40 cellular contexts compared by ENCODE assay signal in genomic region chr2:61116302-61116701, GRCh38.
"Had no signal": no experiment of that assay in that cellular context is flagged by ENCODE, and none has a peak within 500 bp of the region (broad histone marks: within the 10 kb centered on the region; RNA-seq: fewer than 3 reads in every experiment).

No MANE protein-coding gene starts in this region.

- H3K27ac Mint-ChIP-seq: activated naive CD4-positive, alpha-beta T cell treated with anti-CD3 and anti-CD28 coated beads for 36 hours; activated naive CD4-positive, alpha-beta T cell treated with anti-CD3 and anti-CD28 coated beads, Interleukin-2, amount 10 ng/mL, durations not matched to agents 7 days and 5 days; activated naive CD4-positive, alpha-beta T cell treated with anti-CD3 and anti-CD28 coated beads, Interleukin-2, amount 50 U/mL, for 24 hours; activated naive CD4-positive, alpha-beta T cell treated with anti-CD3 and anti-CD28 coated beads, Interleukin-2, amount 50 U/mL, for 72 hours; activated naive CD8-positive, alpha-beta T cell; activated naive CD8-positive, alpha-beta T cell treated with anti-CD3 and anti-CD28 coated beads for 36 hours; activated naive CD8-positive, alpha-beta T cell treated with anti-CD3 and anti-CD28 coated beads, Interleukin-2, amount 10 ng/mL, durations not matched to agents 7 days and 5 days; activated naive CD8-positive, alpha-beta T cell treated with anti-CD3 and anti-CD28 coated beads, Interleukin-2, amount 50 U/mL, for 24 hours; activated T-cell treated with anti-CD3 and anti-CD28 coated beads, Interleukin-2, amount 50 U/mL, for 24 hours; activated T-cell treated with anti-CD3 and anti-CD28 coated beads, Interleukin-2, amount 50 U/mL, for 72 hours; activated T-helper 1 cell treated with anti-CD3 and anti-CD28 coated beads, Interleukin-12 subunit alpha, Interleukin-12 subunit beta, Interleukin-2, Interleukin-4 antibody, amounts not matched to agents 30 ng/mL and 10 ng/mL and 1 ng/mL, durations not matched to agents 14 hours and 24 hours and 36 hours; activated T-helper 17 cell treated with anti-CD3 and anti-CD28 coated beads, Interleukin-2, amount 50 U/mL, for 72 hours; activated T-helper 2 cell treated with anti-CD3 and anti-CD28 coated beads, Interferon-gamma antibody, Interleukin-2, Interleukin-4, amounts not matched to agents 10 μg/mL and 5 μg/mL and 100 μg/mL, durations not matched to agents 14 hours and 24 hours and 36 hours; brain had no signal

- H3K4me3 ChIP-seq: adrenal gland, ascending aorta, body of pancreas, breast epithelium, cardiac muscle cell had no signal

- ATAC-seq: activated naive CD4-positive, alpha-beta T cell treated with anti-CD3 and anti-CD28 coated beads, Interleukin-2, amount 50 U/mL, for 72 hours; activated naive CD8-positive, alpha-beta T cell treated with anti-CD3 and anti-CD28 coated beads, Interleukin-2, amount 50 U/mL, for 24 hours; activated T-cell treated with anti-CD3 and anti-CD28 coated beads, Interleukin-2, amount 50 U/mL, for 4 hours; activated T-cell treated with anti-CD3 and anti-CD28 coated beads, Interleukin-2, amount 50 U/mL, for 72 hours; activated T-helper 17 cell treated with anti-CD3 and anti-CD28 coated beads, Interleukin-2, amount 50 U/mL, for 72 hours; body of pancreas had no signal

- FAIRE-seq: astrocyte, bronchial epithelial cell had no signal

- H3K36me3 ChIP-seq: adrenal gland had no signal

- DNase-seq: activated effector memory CD4-positive, alpha-beta T cell treated with anti-CD3 and anti-CD28 coated beads, Interleukin-2, amount 50 U/mL, for 16 hours; activated effector memory CD4-positive, alpha-beta T cell treated with Interleukin-2 at 50 U/mL for 16 hours; activated gamma-delta T cell; activated gamma-delta T cell treated with Interleukin-2 at 50 U/mL for 16 hours; activated naive CD4-positive, alpha-beta T cell; activated naive CD4-positive, alpha-beta T cell treated with anti-CD3 and anti-CD28 coated beads for 36 hours; activated naive CD4-positive, alpha-beta T cell treated with anti-CD3 and anti-CD28 coated beads, Interleukin-2, amount 10 ng/mL, durations not matched to agents 7 days and 5 days; activated naive CD4-positive, alpha-beta T cell treated with anti-CD3 and anti-CD28 coated beads, Interleukin-2, amount 50 U/mL, for 16 hours; activated naive CD4-positive, alpha-beta T cell treated with Interleukin-2 at 50 U/mL for 16 hours; activated naive CD8-positive, alpha-beta T cell treated with anti-CD3 and anti-CD28 coated beads for 36 hours; activated naive CD8-positive, alpha-beta T cell treated with anti-CD3 and anti-CD28 coated beads, Interleukin-2, amount 10 ng/mL, durations not matched to agents 7 days and 5 days; activated naive CD8-positive, alpha-beta T cell treated with anti-CD3 and anti-CD28 coated beads, Interleukin-2, amount 50 U/mL, for 24 hours; activated T-cell treated with anti-CD3 and anti-CD28 coated beads, Interleukin-2, amount 50 U/mL, for 1 hour; activated T-cell treated with anti-CD3 and anti-CD28 coated beads, Interleukin-2, amount 50 U/mL, for 24 hours; activated T-cell treated with anti-CD3 and anti-CD28 coated beads, Interleukin-2, amount 50 U/mL, for 4 hours; activated T-cell treated with anti-CD3 and anti-CD28 coated beads, Interleukin-2, amount 50 U/mL, for 48 hours; activated T-cell treated with anti-CD3 and anti-CD28 coated beads, Interleukin-2, amount 50 U/mL, for 72 hours; adrenal gland; amniotic stem cell; amygdala; anterior cingulate cortex; aorta; body of pancreas; brain microvascular endothelial cell; caudate nucleus; central memory CD4-positive, alpha-beta T cell; cerebellar nuclear complex had no signal

- H3K9me3 Mint-ChIP-seq: activated naive CD4-positive, alpha-beta T cell treated with anti-CD3 and anti-CD28 coated beads, Interleukin-2, amount 50 U/mL, for 24 hours; activated T-helper 17 cell treated with anti-CD3 and anti-CD28 coated beads, Interleukin-2, amount 50 U/mL, for 72 hours; central memory CD8-positive, alpha-beta T cell had no signal

- H3K4me3 Mint-ChIP-seq: activated naive CD4-positive, alpha-beta T cell treated with anti-CD3 and anti-CD28 coated beads for 36 hours; activated naive CD4-positive, alpha-beta T cell treated with anti-CD3 and anti-CD28 coated beads, Interleukin-2, amount 10 ng/mL, durations not matched to agents 7 days and 5 days; activated naive CD4-positive, alpha-beta T cell treated with anti-CD3 and anti-CD28 coated beads, Interleukin-2, amount 50 U/mL, for 24 hours; activated naive CD8-positive, alpha-beta T cell; activated naive CD8-positive, alpha-beta T cell treated with anti-CD3 and anti-CD28 coated beads for 36 hours; activated naive CD8-positive, alpha-beta T cell treated with anti-CD3 and anti-CD28 coated beads, Interleukin-2, amount 10 ng/mL, durations not matched to agents 7 days and 5 days; activated naive CD8-positive, alpha-beta T cell treated with anti-CD3 and anti-CD28 coated beads, Interleukin-2, amount 50 U/mL, for 24 hours; activated T-cell treated with anti-CD3 and anti-CD28 coated beads, Interleukin-2, amount 50 U/mL, for 24 hours; activated T-cell treated with anti-CD3 and anti-CD28 coated beads, Interleukin-2, amount 50 U/mL, for 4 hours; activated T-cell treated with anti-CD3 and anti-CD28 coated beads, Interleukin-2, amount 50 U/mL, for 72 hours; activated T-helper 1 cell treated with anti-CD3 and anti-CD28 coated beads, Interleukin-12 subunit alpha, Interleukin-12 subunit beta, Interleukin-2, Interleukin-4 antibody, amounts not matched to agents 30 ng/mL and 10 ng/mL and 1 ng/mL, durations not matched to agents 14 hours and 24 hours and 36 hours; activated T-helper 17 cell treated with anti-CD3 and anti-CD28 coated beads, Interleukin-2, amount 50 U/mL, for 72 hours; brain; central memory CD8-positive, alpha-beta T cell had no signal

- H3K27ac ChIP-seq: adrenal gland, ascending aorta, body of pancreas, brain microvascular endothelial cell, breast epithelium, cardiac muscle cell had no signal

- H3K27me3 ChIP-seq: adrenal gland, ascending aorta, body of pancreas, brain microvascular endothelial cell, breast epithelium, cardiac muscle cell had no signal

- H3K9me3 ChIP-seq: adrenal gland, ascending aorta, body of pancreas, breast epithelium had no signal

- H3K4me1 ChIP-seq: adrenal gland, ascending aorta, body of pancreas, breast epithelium had no signal

- H3K27me3 Mint-ChIP-seq: activated naive CD4-positive, alpha-beta T cell treated with anti-CD3 and anti-CD28 coated beads, Interleukin-2, amount 10 ng/mL, durations not matched to agents 7 days and 5 days; activated naive CD4-positive, alpha-beta T cell treated with anti-CD3 and anti-CD28 coated beads, Interleukin-2, amount 50 U/mL, for 24 hours; activated naive CD8-positive, alpha-beta T cell; activated naive CD8-positive, alpha-beta T cell treated with anti-CD3 and anti-CD28 coated beads for 36 hours; activated naive CD8-positive, alpha-beta T cell treated with anti-CD3 and anti-CD28 coated beads, Interleukin-2, amount 10 ng/mL, durations not matched to agents 7 days and 5 days; activated naive CD8-positive, alpha-beta T cell treated with anti-CD3 and anti-CD28 coated beads, Interleukin-2, amount 50 U/mL, for 24 hours; activated T-cell treated with anti-CD3 and anti-CD28 coated beads, Interleukin-2, amount 50 U/mL, for 24 hours; activated T-helper 17 cell treated with anti-CD3 and anti-CD28 coated beads, Interleukin-2, amount 50 U/mL, for 72 hours; central memory CD8-positive, alpha-beta T cell had no signal

- H3K4me1 Mint-ChIP-seq: activated naive CD4-positive, alpha-beta T cell treated with anti-CD3 and anti-CD28 coated beads, Interleukin-2, amount 10 ng/mL, durations not matched to agents 7 days and 5 days; activated naive CD4-positive, alpha-beta T cell treated with anti-CD3 and anti-CD28 coated beads, Interleukin-2, amount 50 U/mL, for 24 hours; activated naive CD8-positive, alpha-beta T cell treated with anti-CD3 and anti-CD28 coated beads, Interleukin-2, amount 10 ng/mL, durations not matched to agents 7 days and 5 days; activated T-helper 17 cell treated with anti-CD3 and anti-CD28 coated beads, Interleukin-2, amount 50 U/mL, for 72 hours; brain; central memory CD8-positive, alpha-beta T cell had no signal
